ENCODE assay signal across 15 cellular contexts in genomic region chr10:119493155-119493554, GRCh38. TPM values are rescaled to one million over a fixed set of nuclear protein-coding genes. Genes with fewer than 3 reads are reported as not detected.
DNase-seq lines count a peak whose midpoint lies in the region; ATAC-seq and TF ChIP-seq lines count a peak whose summit lies in the region.
"Had no signal": no experiment of that assay in that cellular context is flagged by ENCODE, and none has a peak within 500 bp of the region (broad histone marks: within the 10 kb centered on the region; RNA-seq: fewer than 3 reads in every experiment).

No MANE protein-coding gene starts in this region.

- H2BK120ac ChIP-seq in H9 (ENCODE audit: low read depth, low read length, poor library complexity, severe bottlenecking) = no peak overlapping the region

- TF ChIP-seq CTCF in H9 (conservative IDR thresholded peaks at IDR 0.05) = no peak

- H3K27ac Mint-ChIP-seq in activated CD4-positive, alpha-beta memory T cell treated with anti-CD3 and anti-CD28 coated beads for 36 hours = peak overlapping the region; percentile 31
- H3K27ac Mint-ChIP-seq in naive thymus-derived CD4-positive, alpha-beta T cell = peak overlapping the region; percentile 66 to 99 (median 88)
- H3K27ac Mint-ChIP-seq in H9 = no peak overlapping the region

- no peak overlapping the region for H3T11ph ChIP-seq in H9 (ENCODE audit: low read length)

- no peaks in the 10 kb centered on the region for H3K79me2 ChIP-seq in H9 (ENCODE audit: insufficient read depth, low read length)

- no peak overlapping the region for H3K4ac ChIP-seq in H9 (ENCODE audit: low read depth, low read length)

- peaks cover 24 to 50% of the 10 kb centered on the region in 2 donors for H3K4me1 ChIP-seq in naive thymus-derived CD4-positive, alpha-beta T cell (ENCODE audit: control insufficient read depth in 2 of 2, insufficient read depth in 2 of 2, low read length in 2 of 2)
- no peaks in the 10 kb centered on the region for H3K4me1 ChIP-seq in H9 (ENCODE audit: insufficient read depth, low read length)

- no peak overlapping the region for H3K4me3 Mint-ChIP-seq in activated CD4-positive, alpha-beta memory T cell treated with anti-CD3 and anti-CD28 coated beads for 36 hours
- H3K4me3 Mint-ChIP-seq in naive thymus-derived CD4-positive, alpha-beta T cell = peak overlapping the region in 3 of 10 donors; percentile 18 to 40 (median 18)
- no peak overlapping the region for H3K4me3 Mint-ChIP-seq in H9

- H3K9me3 Mint-ChIP-seq in activated CD4-positive, alpha-beta memory T cell treated with anti-CD3 and anti-CD28 coated beads for 36 hours = no peaks in the 10 kb centered on the region
- H3K9me3 Mint-ChIP-seq in naive thymus-derived CD4-positive, alpha-beta T cell = peaks cover 0 to 2% (median 0%) of the 10 kb centered on the region in 11 donors
- no peaks in the 10 kb centered on the region; a peak in 2 of 5 replicates for H3K9me3 Mint-ChIP-seq in H9

- no peak overlapping the region for H2AFZ ChIP-seq in H9 (ENCODE audit: low read length)

- POLR2A ChIA-PET in activated CD4-positive, alpha-beta memory T cell treated with anti-CD3 and anti-CD28 coated beads for 36 hours (lab: Charles Lee) = interaction anchor here (1.6 kb wide), 1 partner anchor 25 kb away, joined by 5 read pairs; no protein-coding TSS in a partner anchor
- POLR2A ChIA-PET in naive thymus-derived CD4-positive, alpha-beta T cell (lab: Charles Lee) = interaction anchor here (0.6 to 3.4 kb wide), 7 partner anchors 8 to 50 kb away, joined by 3 to 21 read pairs (median 4); partner anchors contain the start of gene RGS10

- no peak overlapping the region for H3K4me3 ChIP-seq in naive thymus-derived CD4-positive, alpha-beta T cell (ENCODE audit: low read length)
- H3K4me3 ChIP-seq: dorsolateral prefrontal cortex had no signal

- peaks cover 0 to under 1% (median 0%) of the 10 kb centered on the region in 3 experiments for H3K36me3 ChIP-seq in naive thymus-derived CD4-positive, alpha-beta T cell (ENCODE audit: control insufficient read depth in 2 of 3, insufficient read depth in 3 of 3, low read length in 3 of 3)

- no peak overlapping the region for H3K9ac ChIP-seq in H9 (ENCODE audit: extremely low read depth, insufficient read length, low read length)

- H4K20me1 ChIP-seq in H9 (ENCODE audit: control insufficient read depth, insufficient read depth, insufficient read length) = no peaks in the 10 kb centered on the region

- H3K18ac ChIP-seq in H9 (ENCODE audit: insufficient read length, low read depth, low read length) = no peak overlapping the region

- H3K23ac ChIP-seq in H9 (ENCODE audit: insufficient read length, low read depth, low read length) = no peak overlapping the region

- H3K27ac ChIP-seq in naive thymus-derived CD4-positive, alpha-beta T cell (ENCODE audit: low read depth, low read length) = peak overlapping the region; percentile 61
- H3K27ac ChIP-seq in H9 (ENCODE audit: insufficient read length, low read depth, low read length) = no peak overlapping the region
- H3K27ac ChIP-seq: dorsolateral prefrontal cortex, foreskin keratinocyte had no signal

- peaks cover 7% of the 10 kb centered on the region for H3K36me3 Mint-ChIP-seq in activated CD4-positive, alpha-beta memory T cell treated with anti-CD3 and anti-CD28 coated beads for 36 hours
- H3K36me3 Mint-ChIP-seq in naive thymus-derived CD4-positive, alpha-beta T cell = peaks cover 0 to 18% (median 4%) of the 10 kb centered on the region in 5 donors
- H3K36me3 Mint-ChIP-seq in H9 (ENCODE audit: insufficient read depth in 1 of 3, low read depth in 3 of 3) = no peaks in the 10 kb centered on the region

- CTCF ChIA-PET in activated CD4-positive, alpha-beta memory T cell treated with anti-CD3 and anti-CD28 coated beads for 36 hours (lab: Charles Lee) = no interaction called here
- CTCF ChIA-PET in naive thymus-derived CD4-positive, alpha-beta T cell (lab: Charles Lee) = no interaction called here

- H3K27me3 Mint-ChIP-seq in activated CD4-positive, alpha-beta memory T cell treated with anti-CD3 and anti-CD28 coated beads for 36 hours = no peaks in the 10 kb centered on the region
- H3K27me3 Mint-ChIP-seq in naive thymus-derived CD4-positive, alpha-beta T cell = no peaks in the 10 kb centered on the region
- peaks cover 33% of the 10 kb centered on the region for H3K27me3 Mint-ChIP-seq in H9 (ENCODE audit: low read depth)

- no peaks in the 10 kb centered on the region for H3K27me3 ChIP-seq in naive thymus-derived CD4-positive, alpha-beta T cell (ENCODE audit: control insufficient read depth in 2 of 2, insufficient read depth in 2 of 2, low read length in 2 of 2)
- no peaks in the 10 kb centered on the region for H3K27me3 ChIP-seq in H9 (ENCODE audit: insufficient read depth, low read length)
- H3K27me3 ChIP-seq: foreskin keratinocyte had no signal

- H2AK5ac ChIP-seq in H9 (ENCODE audit: insufficient read length, low read length) = no peak overlapping the region

- H2BK15ac ChIP-seq in H9 (ENCODE audit: low read depth, low read length) = no peak overlapping the region

- H4K91ac ChIP-seq in H9 (ENCODE audit: insufficient read length, low read depth, low read length) = no peak overlapping the region

- H3K9me3 ChIP-seq in naive thymus-derived CD4-positive, alpha-beta T cell (ENCODE audit: control insufficient read depth in 2 of 3, low read length in 3 of 3) = no peaks in the 10 kb centered on the region
- H3K9me3 ChIP-seq in H9 (ENCODE audit: control insufficient read depth, low read depth, low read length) = no peaks in the 10 kb centered on the region
- H3K9me3 ChIP-seq: Caco-2 had no signal

- no peak overlapping the region for H4K8ac ChIP-seq in H9 (replicated peaks; ENCODE audit: insufficient read length, low read depth, low read length)

- no peak overlapping the region for H3K4me2 ChIP-seq in H9 (ENCODE audit: insufficient read depth, insufficient read length, low read length)

- no peak overlapping the region for H2BK12ac ChIP-seq in H9 (ENCODE audit: insufficient read length, low read depth, low read length)

- DNase-seq in stimulated activated CD4-positive, alpha-beta T cell treated with anti-CD3 and anti-CD28 coated beads, Interleukin-15, amount 100 ng/mL, for 24 hours = peak; percentile 33
- DNase-seq in stimulated activated CD4-positive, alpha-beta T cell treated with anti-CD3 and anti-CD28 coated beads, Interleukin-12 subunit alpha, Interleukin-12 subunit beta, amount 100 ng/mL, for 4 hours = no peak
- DNase-seq in activated CD4-positive, alpha-beta memory T cell treated with anti-CD3 and anti-CD28 coated beads for 36 hours = peak; percentile 42
- DNase-seq in naive thymus-derived CD4-positive, alpha-beta T cell = no peak
- no peak for DNase-seq in H9
- DNase-seq in NCI-H226 = no peak
- DNase-seq: activated CD8-positive, alpha-beta memory T cell treated with anti-CD3 and anti-CD28 coated beads, Interleukin-2, amount 50 U/mL, for 48 hours; Caco-2; dorsolateral prefrontal cortex; foreskin keratinocyte; NCI-H2107; NCI-H524; SIG-M5; stimulated activated CD4-positive, alpha-beta T cell treated with anti-CD3 and anti-CD28 coated beads, Interleukin-2, amount 100 ng/mL, for 24 hours had no signal

- no peak overlapping the region for H4K5ac ChIP-seq in H9 (ENCODE audit: insufficient read length, low read depth, low read length)

- intact Hi-C loops in activated CD4-positive, alpha-beta memory T cell treated with anti-CD3 and anti-CD28 coated beads for 36 hours (cut with micrococcal nuclease) = no loop called here
- intact Hi-C loops in naive thymus-derived CD4-positive, alpha-beta T cell (cut with micrococcal nuclease) = no loop called here

- no peak for ATAC-seq in naive thymus-derived CD4-positive, alpha-beta T cell
- ATAC-seq in GM18868 (IDR thresholded peaks at IDR 0.05; ENCODE audit: unreplicated experiment) = no peak
- ATAC-seq: foreskin keratinocyte had no signal

- H3K79me1 ChIP-seq in H9 (ENCODE audit: insufficient read depth, low read depth, low read length, poor library complexity, severe bottlenecking) = no peaks in the 10 kb centered on the region

- no peak overlapping the region for H2BK5ac ChIP-seq in H9 (ENCODE audit: insufficient read length, low read length)

- no peak overlapping the region for H2BK20ac ChIP-seq in H9 (ENCODE audit: low read depth, low read length, poor library complexity, severe bottlenecking)

- WGBS in H9 (ENCODE audit: extremely low coverage, insufficient read length, low lambda C conversion rate) = no CpG with 5 or more reads among the region's 11 CpGs

- peaks cover 3% of the 10 kb centered on the region for H3K23me2 ChIP-seq in H9 (ENCODE audit: insufficient read length, low read depth, low read length, poor library complexity, severe bottlenecking)

- no peak overlapping the region for H3K56ac ChIP-seq in H9 (ENCODE audit: insufficient read length, low read depth, low read length)

- H3K14ac ChIP-seq in H9 (ENCODE audit: insufficient read depth, low read length) = no peak overlapping the region

- H3K4me1 Mint-ChIP-seq in activated CD4-positive, alpha-beta memory T cell treated with anti-CD3 and anti-CD28 coated beads for 36 hours (ENCODE audit: low read depth) = peaks cover 62% of the 10 kb centered on the region
- H3K4me1 Mint-ChIP-seq in naive thymus-derived CD4-positive, alpha-beta T cell = peaks cover 27 to 82% (median 72%) of the 10 kb centered on the region in 7 donors
- H3K4me1 Mint-ChIP-seq in H9 = peaks cover 6 to 24% of the 10 kb centered on the region in 2 experiments

RNA-seq across cellular contexts. Expression of gene RGS10, which starts 49.4 kb away (rescaled TPM):
- 100 to 1,000 TPM; 158 to 173 TPM for total RNA-seq in activated CD4-positive, alpha-beta memory T cell treated with anti-CD3 and anti-CD28 coated beads for 36 hours
- 100 to 1,000 TPM in 4 of 5 experiments, 10 to 100 TPM in 1; 89.5 to 206 (median 149) TPM for total RNA-seq in naive thymus-derived CD4-positive, alpha-beta T cell
- polyA plus RNA-seq in naive thymus-derived CD4-positive, alpha-beta T cell = 100 to 1,000 TPM; 407 to 462 TPM
- total RNA-seq in H9 (2021) = 9.8 and 10.6 TPM in 2 replicates

Comparison
In these comparisons a context has a peak if more than half of its experiments do, and no peak if none do; other contexts are left out.
1. DNase-seq: peak in stimulated activated CD4-positive, alpha-beta T cell treated with anti-CD3 and anti-CD28 coated beads, Interleukin-15, amount 100 ng/mL, for 24 hours (single experiment) and activated CD4-positive, alpha-beta memory T cell treated with anti-CD3 and anti-CD28 coated beads for 36 hours (single experiment); none in stimulated activated CD4-positive, alpha-beta T cell treated with anti-CD3 and anti-CD28 coated beads, Interleukin-12 subunit alpha, Interleukin-12 subunit beta, amount 100 ng/mL, for 4 hours (single experiment), naive thymus-derived CD4-positive, alpha-beta T cell (0 of 9), H9 (single experiment) and NCI-H226 (single experiment).
2. H3K27ac Mint-ChIP-seq: peak in activated CD4-positive, alpha-beta memory T cell treated with anti-CD3 and anti-CD28 coated beads for 36 hours (single experiment) and naive thymus-derived CD4-positive, alpha-beta T cell (9 of 9); none in H9 (0 of 3).